1 cellular context compared by ENCODE assay signal in genomic region chr2:174635015-174635593, GRCh38.
TF ChIP-seq lines count a peak whose summit lies in the region.

No MANE protein-coding gene starts in this region.

TF ChIP-seq in WTC11, 78 proteins besides CTCF, POLR2A, EP300 and RAD21 (continued from another document):
- TF ChIP-seq CDX4 (CRISPR knock-in tag; IDR thresholded peaks at IDR 0.05; ENCODE audit: borderline replicate concordance) = no peak
